Comparison of ENCODE assay signal across 8 cellular contexts in the genomic region with DNA sequence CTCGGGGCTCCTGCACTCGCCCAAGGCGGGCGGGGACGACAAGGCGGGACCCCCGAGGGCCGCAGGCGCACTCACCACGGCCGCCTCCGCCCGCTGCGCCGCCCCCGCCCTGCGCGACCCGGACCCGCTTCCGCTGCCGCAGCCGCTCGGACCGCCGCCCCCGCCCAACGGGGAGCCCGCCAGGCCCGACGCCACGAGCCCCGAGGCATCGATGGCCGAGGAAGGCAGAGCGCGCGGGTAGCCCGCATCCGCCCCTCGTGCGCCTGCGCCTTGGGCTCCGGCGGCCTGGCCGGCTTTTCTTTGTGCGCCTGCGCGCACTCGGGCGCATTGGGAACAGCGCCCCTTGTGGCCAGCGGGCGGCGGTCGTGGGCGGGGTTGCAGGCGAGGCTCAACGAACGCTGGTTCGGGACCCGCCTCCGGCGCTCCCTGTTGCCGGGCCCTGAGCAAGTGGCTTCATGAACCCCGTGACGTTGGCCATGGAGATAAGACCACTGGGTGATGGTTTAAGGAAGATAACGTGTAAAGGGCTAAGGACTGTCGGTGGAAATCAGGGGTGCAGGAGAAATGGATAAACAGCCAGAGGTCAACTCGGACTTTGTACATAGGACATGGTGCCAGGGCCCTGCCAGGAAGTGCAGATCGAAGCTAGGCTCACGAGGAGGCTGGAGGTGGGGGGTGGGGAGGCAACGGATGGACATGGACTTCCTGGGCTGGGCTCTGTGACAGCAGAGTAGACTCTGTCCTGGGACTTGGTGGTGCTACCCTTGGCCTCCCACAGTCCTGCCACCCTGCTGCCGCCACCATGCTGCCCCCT. TPM values are rescaled to one million over a fixed set of nuclear protein-coding genes. Genes with fewer than 3 reads are reported as not detected.
DNase-seq lines count a peak whose midpoint lies in the region; ATAC-seq, FAIRE-seq and TF ChIP-seq lines count a peak whose summit lies in the region.

A gene (plus strand): TSS at position 725 of the 814 bp plus-strand sequence. CDS start 78 bp downstream, at position 803.
A gene with protein sequence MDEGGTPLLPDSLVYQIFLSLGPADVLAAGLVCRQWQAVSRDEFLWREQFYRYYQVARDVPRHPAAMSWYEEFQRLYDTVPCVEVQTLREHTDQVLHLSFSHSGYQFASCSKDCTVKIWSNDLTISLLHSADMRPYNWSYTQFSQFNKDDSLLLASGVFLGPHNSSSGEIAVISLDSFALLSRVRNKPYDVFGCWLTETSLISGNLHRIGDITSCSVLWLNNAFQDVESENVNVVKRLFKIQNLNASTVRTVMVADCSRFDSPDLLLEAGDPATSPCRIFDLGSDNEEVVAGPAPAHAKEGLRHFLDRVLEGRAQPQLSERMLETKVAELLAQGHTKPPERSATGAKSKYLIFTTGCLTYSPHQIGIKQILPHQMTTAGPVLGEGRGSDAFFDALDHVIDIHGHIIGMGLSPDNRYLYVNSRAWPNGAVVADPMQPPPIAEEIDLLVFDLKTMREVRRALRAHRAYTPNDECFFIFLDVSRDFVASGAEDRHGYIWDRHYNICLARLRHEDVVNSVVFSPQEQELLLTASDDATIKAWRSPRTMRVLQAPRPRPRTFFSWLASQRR (minus strand): TSS at position 220 of the 814 bp plus-strand sequence. CDS start 655 bp downstream, outside the sequence.

- peaks cover 3% of the 10 kb centered on the region for H3K4me1 Mint-ChIP-seq in T-helper 1 cell treated with Interleukin-12 subunit alpha and Interleukin-12 subunit beta and Interleukin-4 antibody, amounts not matched to agents 30 μg/mL and 1 μg/mL, for 36 hours (ENCODE audit: low read depth)

- H3K4me1 ChIP-seq in right cardiac atrium (ENCODE audit: control insufficient read depth, insufficient read depth, low read length), result no peaks in the 10 kb centered on the region
- H3K4me1 ChIP-seq in psoas muscle, result peaks cover 40% of the 10 kb centered on the region

- peak within 1 kb of the TSS; percentile 90 for H3K27ac ChIP-seq in angular gyrus (ENCODE audit: low read depth, low read length)
- H3K27ac ChIP-seq in right cardiac atrium (ENCODE audit: low read length), result peak within 1 kb of the TSS; percentile 93
- peak within 1 kb of the TSS; percentile 94 for H3K27ac ChIP-seq in psoas muscle

- 5% methylated on average over 74 of the region's 74 CpGs for WGBS in right cardiac atrium
- 4 to 7% (median 7%) methylated on average over 47 to 74 of the region's 74 CpGs for WGBS in psoas muscle, 3 donors

- H3K4me3 ChIP-seq in right cardiac atrium (ENCODE audit: low read length) (peak within 1 kb of the TSS; percentile 75), psoas muscle (peak within 1 kb of the TSS; percentile 88)

- no peaks in the 10 kb centered on the region for H3K9me3 ChIP-seq in right cardiac atrium (ENCODE audit: control insufficient read depth, low read length)
- no peaks in the 10 kb centered on the region for H3K9me3 ChIP-seq in psoas muscle

- H3K27ac Mint-ChIP-seq in T-helper 1 cell treated with Interleukin-12 subunit alpha and Interleukin-12 subunit beta and Interleukin-4 antibody, amounts not matched to agents 30 μg/mL and 1 μg/mL, for 36 hours, result peak within 1 kb of the TSS; percentile 90

- peak within 1 kb of the TSS; percentile 82 for H3K4me3 Mint-ChIP-seq in T-helper 1 cell treated with Interleukin-12 subunit alpha and Interleukin-12 subunit beta and Interleukin-4 antibody, amounts not matched to agents 30 μg/mL and 1 μg/mL, for 36 hours

- intact Hi-C loops in right cardiac atrium (cut with DNase I), result loop anchor here in 3 of 4 donors (5.0 to 10.0 kb wide), 10 partner anchors 38 to 152 kb away; a partner anchor contains a TSS
- intact Hi-C loops in psoas muscle (cut with DNase I), result loop anchor here (5.0 kb wide), 4 partner anchors 42 to 97 kb away; a partner anchor contains a TSS

- DNase-seq in GM13977 (ENCODE audit: low spot score), result peak; percentile 100
- peak; percentile 87 for DNase-seq in NCI-H146 (lab: John Stamatoyannopoulos, UW)
- DNase-seq in right cardiac atrium, result peak; percentile 96 to 99 (median 98)
- peak; percentile 97 to 98 for DNase-seq in psoas muscle
- peak; percentile 100 for DNase-seq in urothelium cell line (ENCODE audit: low spot score)

- TF ChIP-seq CTCF in GM13977 (IDR thresholded peaks at IDR 0.05; ENCODE audit: extremely low read depth, insufficient read depth, missing control alignments) (peak; percentile 96), psoas muscle (IDR thresholded peaks at IDR 0.05) (peak; percentile 98)

- peaks cover 19 to 33% of the 10 kb centered on the region in 2 donors for H3K36me3 ChIP-seq in psoas muscle (ENCODE audit: insufficient read depth in 1 of 2, low read depth in 1 of 2)

- peak; percentile 81 for FAIRE-seq in urothelium cell line (lab: Jason Lieb, UNC)

- H3K36me3 Mint-ChIP-seq in T-helper 1 cell treated with Interleukin-12 subunit alpha and Interleukin-12 subunit beta and Interleukin-4 antibody, amounts not matched to agents 30 μg/mL and 1 μg/mL, for 36 hours (ENCODE audit: low read depth), result peaks cover 6% of the 10 kb centered on the region

- in situ Hi-C loops in GM13977 (cut with MboI; ENCODE audit: low pct_unique_long_range_greater_than_20kb, low sequenced_read_pairs, unreplicated experiment), result no loop called here

- H3K27me3 ChIP-seq in right cardiac atrium (ENCODE audit: control insufficient read depth, insufficient read depth) (no peaks in the 10 kb centered on the region), psoas muscle (ENCODE audit: insufficient read depth in 3 of 3, low read length in 2 of 3) (no peaks in the 10 kb centered on the region)

- ATAC-seq in HG02870 (IDR thresholded peaks at IDR 0.05; ENCODE audit: unreplicated experiment) (peak; percentile 67), right cardiac atrium (peak; percentile 64 to 75), psoas muscle (peak; percentile 62 to 67 (median 66))

- H3K27me3 Mint-ChIP-seq in T-helper 1 cell treated with Interleukin-12 subunit alpha and Interleukin-12 subunit beta and Interleukin-4 antibody, amounts not matched to agents 30 μg/mL and 1 μg/mL, for 36 hours (ENCODE audit: low read depth), result no peaks in the 10 kb centered on the region

- no peaks in the 10 kb centered on the region for H3K9me3 Mint-ChIP-seq in T-helper 1 cell treated with Interleukin-12 subunit alpha and Interleukin-12 subunit beta and Interleukin-4 antibody, amounts not matched to agents 30 μg/mL and 1 μg/mL, for 36 hours

RNA-seq across cellular contexts. Expression of the first gene that starts in this region (rescaled TPM):
- total RNA-seq in right cardiac atrium (1 to 10 TPM; 1.0 to 1.8 (median 1.4) TPM), psoas muscle (1 to 10 TPM; 1.7 to 7.9 (median 5.9) TPM)
- polyA plus RNA-seq in right cardiac atrium (1.4 TPM), psoas muscle (1 to 10 TPM; 3.4 to 6.0 (median 4.5) TPM)

RNA-seq across cellular contexts. Expression of the second gene that starts in this region (rescaled TPM):
- 100 to 1,000 TPM; 108 to 139 (median 120) TPM for total RNA-seq in right cardiac atrium
- polyA plus RNA-seq in right cardiac atrium, result 150 TPM
- 100 to 1,000 TPM; 135 to 236 (median 171) TPM for total RNA-seq in psoas muscle
- 100 to 1,000 TPM; 202 to 261 (median 213) TPM for polyA plus RNA-seq in psoas muscle

Comparison
In these comparisons a context has a peak if more than half of its experiments do, and no peak if none do; other contexts are left out.
1. Peak in every context shown above with its lines: DNase-seq, ATAC-seq, H3K4me3 ChIP-seq and H3K27ac ChIP-seq.